In genomic region chr18:51074605-51075004, GRCh38 we compare ENCODE assay signal across 10 cellular contexts. TPM values are rescaled to one million over a fixed set of nuclear protein-coding genes. Genes with fewer than 3 reads are reported as not detected.
DNase-seq lines count a peak whose midpoint lies in the region; ATAC-seq and TF ChIP-seq lines count a peak whose summit lies in the region.
"Had no signal": no experiment of that assay in that cellular context is flagged by ENCODE, and none has a peak within 500 bp of the region (broad histone marks: within the 10 kb centered on the region; RNA-seq: fewer than 3 reads in every experiment).

No MANE protein-coding gene starts in this region.

- no peaks in the 10 kb centered on the region for H3K27me3 ChIP-seq in trophoblast cell (ENCODE audit: insufficient read depth, low read length)
- no peaks in the 10 kb centered on the region for H3K27me3 ChIP-seq in thyroid gland

- H3K9me3 Mint-ChIP-seq in chondrocyte (ENCODE audit: low read depth), result no peaks in the 10 kb centered on the region

- no CpG with 5 or more reads among the region's 1 CpG for WGBS in trophoblast cell (ENCODE audit: extremely low coverage, insufficient coverage, insufficient read length)
- WGBS in thyroid gland, 2 donors, result 85 to 86% methylated on average over 1 of the region's 1 CpG

- no peak overlapping the region for H3K23ac ChIP-seq in trophoblast cell (ENCODE audit: low read length)

- H3K4me3 ChIP-seq in trophoblast cell (ENCODE audit: low read depth, low read length), result no peak overlapping the region
- no peak overlapping the region for H3K4me3 ChIP-seq in thyroid gland (replicated peaks in 1 of 3)

- H3K79me2 ChIP-seq in trophoblast cell (ENCODE audit: control insufficient read depth, insufficient read depth, low read length, poor library complexity), result no peaks in the 10 kb centered on the region

- peaks cover 49% of the 10 kb centered on the region for H3K4me1 Mint-ChIP-seq in chondrocyte (ENCODE audit: low read depth)

- no peak overlapping the region for H2BK5ac ChIP-seq in trophoblast cell (ENCODE audit: low read depth, low read length, poor library complexity)

- peaks cover 9% of the 10 kb centered on the region for H3K36me3 Mint-ChIP-seq in chondrocyte (ENCODE audit: low read depth)

- no peak overlapping the region for H3K27ac ChIP-seq in trophoblast cell (ENCODE audit: low read depth, low read length)
- no peak overlapping the region for H3K27ac ChIP-seq in thyroid gland

- no peak overlapping the region for H4K12ac ChIP-seq in trophoblast cell (ENCODE audit: low read depth, low read length)

- H3K27ac Mint-ChIP-seq in chondrocyte (ENCODE audit: unreplicated experiment), result peak overlapping the region; percentile 8

- H4K8ac ChIP-seq in trophoblast cell (ENCODE audit: low read depth, low read length), result no peak overlapping the region

- H3K4me1 ChIP-seq in trophoblast cell (ENCODE audit: control insufficient read depth in 1 of 2, insufficient read depth in 2 of 2, low read length in 2 of 2) (no peaks in the 10 kb centered on the region), thyroid gland (no peaks in the 10 kb centered on the region)

- no peaks in the 10 kb centered on the region for H3K79me1 ChIP-seq in trophoblast cell (ENCODE audit: low read length)

- H2AK5ac ChIP-seq in trophoblast cell (ENCODE audit: low read length), result no peak overlapping the region

- H3K4me3 Mint-ChIP-seq in chondrocyte (ENCODE audit: unreplicated experiment), result no peak overlapping the region

- peak; percentile 78 for ATAC-seq in GM18502 (IDR thresholded peaks at IDR 0.05; ENCODE audit: poor library complexity, unreplicated experiment)
- peak; percentile 62 for ATAC-seq in GM21529 (IDR thresholded peaks at IDR 0.05; ENCODE audit: unreplicated experiment)
- ATAC-seq in HG03460 (IDR thresholded peaks at IDR 0.05; ENCODE audit: unreplicated experiment), result peak; percentile 71

- no peak overlapping the region for H3K4ac ChIP-seq in trophoblast cell (ENCODE audit: low read depth, low read length)

- no peak overlapping the region for H3K18ac ChIP-seq in trophoblast cell (ENCODE audit: low read length)

- TF ChIP-seq CTCF in chondrocyte (IDR thresholded peaks at IDR 0.05), result no peak
- TF ChIP-seq CTCF in thyroid gland (IDR thresholded peaks at IDR 0.05), result no peak

- H3K14ac ChIP-seq in trophoblast cell (ENCODE audit: low read length), result no peak overlapping the region

- intact Hi-C loops in thyroid gland (cut with DNase I), result no loop called here

- no peak for TF ChIP-seq POLR2A in thyroid gland (IDR thresholded peaks at IDR 0.05)

- no peak overlapping the region for H2BK120ac ChIP-seq in trophoblast cell (ENCODE audit: insufficient read depth, low read length, poor library complexity)

- H3K9me3 ChIP-seq in trophoblast cell (ENCODE audit: insufficient read depth, low read depth, low read length) (no peaks in the 10 kb centered on the region), thyroid gland (no peaks in the 10 kb centered on the region)

- no peaks in the 10 kb centered on the region for H3K27me3 Mint-ChIP-seq in chondrocyte (ENCODE audit: low read depth)

- peaks cover 7 to 9% of the 10 kb centered on the region in 2 experiments for H3K36me3 ChIP-seq in trophoblast cell (ENCODE audit: control insufficient read depth in 1 of 2, insufficient read depth in 2 of 2, low read length in 2 of 2)
- H3K36me3 ChIP-seq in thyroid gland, result peaks cover 15 to 21% of the 10 kb centered on the region in 2 donors

- H3K9ac ChIP-seq in trophoblast cell (ENCODE audit: low read length), result no peak overlapping the region

- H2BK12ac ChIP-seq in trophoblast cell (ENCODE audit: low read length), result no peak overlapping the region

- H2AFZ ChIP-seq in trophoblast cell (ENCODE audit: insufficient read depth, low read length, poor library complexity), result no peak overlapping the region

- no peak overlapping the region for H3K4me2 ChIP-seq in trophoblast cell (ENCODE audit: low read length)

- DNase-seq in chondrocyte (ENCODE audit: low spot score) (no peak), trophoblast cell (no peak), NCI-H82 treated with DMSO at 0.1 percent for 48 hours (lab: John Stamatoyannopoulos, UW; ENCODE audit: unreplicated experiment) (no peak), hypothalamus (lab: John Stamatoyannopoulos, UW) (no peak), thyroid gland (no peak)
- DNase-seq: caudate nucleus, DND-41 had no signal

- H4K91ac ChIP-seq in trophoblast cell (ENCODE audit: low read depth, low read length), result no peak overlapping the region

RNA-seq across cellular contexts. Expression of gene SMAD4, which starts 44.6 kb away (rescaled TPM):
- total RNA-seq in chondrocyte, result 106 to 119 TPM (median 113 TPM) in 3 replicates
- 50.4 and 51.9 TPM in 2 replicates for polyA plus RNA-seq in trophoblast cell (2013)
- 100 to 1,000 TPM; 163 to 305 (median 250) TPM for total RNA-seq in thyroid gland
